ENCODE assay signal across 20 cellular contexts in the genomic region with DNA sequence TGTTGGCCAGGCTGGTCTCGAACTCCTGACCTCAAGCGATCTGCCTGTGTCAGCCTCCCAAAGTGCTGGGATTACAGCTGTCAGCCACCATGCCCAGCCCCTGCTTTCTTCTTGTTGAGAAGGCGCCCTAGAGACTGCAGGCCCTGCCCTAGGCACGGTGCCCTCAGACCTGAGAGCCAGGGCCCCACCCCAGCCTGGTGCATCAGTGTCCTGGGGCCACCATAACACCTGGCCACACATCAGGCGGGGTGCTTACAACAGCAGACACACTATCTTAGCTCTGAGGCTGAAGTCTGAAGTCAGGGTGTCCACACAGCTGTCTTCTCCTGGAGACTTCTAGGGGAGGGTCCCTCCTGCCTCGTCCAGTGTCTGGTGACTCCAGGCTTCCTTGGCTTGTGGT.
"Had no signal": no experiment of that assay in that cellular context is flagged by ENCODE, and none has a peak within 500 bp of the region (broad histone marks: within the 10 kb centered on the region; RNA-seq: fewer than 3 reads in every experiment).

No MANE protein-coding gene starts in this region.

- H3K27me3 ChIP-seq: breast epithelium, gastrocnemius medialis, right lobe of liver, testis, uterus had no signal

- DNase-seq: activated CD8-positive, alpha-beta memory T cell treated with anti-CD3 and anti-CD28 coated beads for 24 hours; activated naive CD8-positive, alpha-beta T cell treated with anti-CD3 and anti-CD28 coated beads, Interleukin-2, amount 50 U/mL, for 24 hours; effector memory CD4-positive, alpha-beta T cell; gastrocnemius medialis; glutamatergic neuron; left cardiac atrium; naive thymus-derived CD8-positive, alpha-beta T cell; occipital lobe; stimulated activated CD4-positive, alpha-beta T cell treated with anti-CD3 and anti-CD28 coated beads, Interleukin-2, amount 100 ng/mL, for 48 hours; stimulated activated naive CD8-positive, alpha-beta T cell treated with anti-CD3 and anti-CD28 coated beads, Interleukin-15, Interleukin-2, amounts not matched to agents 100 U/mL and 50 U/mL, for 24 hours; T-helper 2 cell; testis; trophoblast cell; uterus had no signal

- ATAC-seq: activated naive CD8-positive, alpha-beta T cell treated with anti-CD3 and anti-CD28 coated beads, Interleukin-2, amount 50 U/mL, for 24 hours; gastrocnemius medialis; left cardiac atrium; naive thymus-derived CD8-positive, alpha-beta T cell; right lobe of liver; WTC11 had no signal

- H3K4me3 Mint-ChIP-seq: activated naive CD4-positive, alpha-beta T cell treated with anti-CD3 and anti-CD28 coated beads, Interleukin-2, amount 50 U/mL, for 24 hours; activated naive CD8-positive, alpha-beta T cell treated with anti-CD3 and anti-CD28 coated beads, Interleukin-2, amount 50 U/mL, for 24 hours; central memory CD8-positive, alpha-beta T cell; naive thymus-derived CD8-positive, alpha-beta T cell; neural crest cell; WTC11 had no signal

- H3K27ac ChIP-seq: breast epithelium, gastrocnemius medialis, right lobe of liver, testis, uterus had no signal

- H3K9me3 ChIP-seq: gastrocnemius medialis, right lobe of liver, testis, uterus had no signal

- H3K4me1 Mint-ChIP-seq: activated naive CD4-positive, alpha-beta T cell treated with anti-CD3 and anti-CD28 coated beads, Interleukin-2, amount 50 U/mL, for 24 hours; activated naive CD8-positive, alpha-beta T cell treated with anti-CD3 and anti-CD28 coated beads, Interleukin-2, amount 50 U/mL, for 24 hours; central memory CD8-positive, alpha-beta T cell had no signal

- H3K9me3 Mint-ChIP-seq: activated naive CD4-positive, alpha-beta T cell treated with anti-CD3 and anti-CD28 coated beads, Interleukin-2, amount 50 U/mL, for 24 hours; activated naive CD8-positive, alpha-beta T cell treated with anti-CD3 and anti-CD28 coated beads, Interleukin-2, amount 50 U/mL, for 24 hours; central memory CD8-positive, alpha-beta T cell; neural crest cell had no signal

- H3K4me3 ChIP-seq: breast epithelium, gastrocnemius medialis, right lobe of liver, testis, uterus had no signal

- H3K4me1 ChIP-seq: breast epithelium, gastrocnemius medialis, right lobe of liver, testis, uterus had no signal

- H3K27me3 Mint-ChIP-seq: activated naive CD4-positive, alpha-beta T cell treated with anti-CD3 and anti-CD28 coated beads, Interleukin-2, amount 50 U/mL, for 24 hours; activated naive CD8-positive, alpha-beta T cell treated with anti-CD3 and anti-CD28 coated beads, Interleukin-2, amount 50 U/mL, for 24 hours had no signal

- H3K36me3 ChIP-seq: breast epithelium, gastrocnemius medialis, right lobe of liver, uterus had no signal

- H3K27ac Mint-ChIP-seq: activated naive CD4-positive, alpha-beta T cell treated with anti-CD3 and anti-CD28 coated beads, Interleukin-2, amount 50 U/mL, for 24 hours; activated naive CD8-positive, alpha-beta T cell treated with anti-CD3 and anti-CD28 coated beads, Interleukin-2, amount 50 U/mL, for 24 hours; naive thymus-derived CD8-positive, alpha-beta T cell had no signal

- H3K36me3 Mint-ChIP-seq: activated naive CD4-positive, alpha-beta T cell treated with anti-CD3 and anti-CD28 coated beads, Interleukin-2, amount 50 U/mL, for 24 hours had no signal
